10 cellular contexts compared by ENCODE assay signal in genomic region chrX:101219840-101220191, GRCh38. TPM values are rescaled to one million over a fixed set of nuclear protein-coding genes. Genes with fewer than 3 reads are reported as not detected.
A peak's percentile ranks its signal among the peaks of the same experiment; 100 is the strongest.
DNase-seq lines count a peak whose midpoint lies in the region; ATAC-seq and TF ChIP-seq lines count a peak whose summit lies in the region.
"Had no signal": no experiment of that assay in that cellular context is flagged by ENCODE, and none has a peak within 500 bp of the region (broad histone marks: within the 10 kb centered on the region; RNA-seq: fewer than 3 reads in every experiment).

No MANE protein-coding gene starts in this region.

- no peak for TF ChIP-seq CTCF in WI38 (IDR thresholded peaks at IDR 0.05; ENCODE audit: low read depth, low read length)

- ATAC-seq in left ventricle myocardium superior (no peak), HG02885 (IDR thresholded peaks at IDR 0.05; ENCODE audit: poor library complexity, unreplicated experiment) (no peak)

- peaks cover 13% of the 10 kb centered on the region for H3K4me1 Mint-ChIP-seq in activated naive CD4-positive, alpha-beta T cell treated with anti-CD3 and anti-CD28 coated beads for 36 hours (ENCODE audit: low read depth)
- H3K4me1 Mint-ChIP-seq in activated naive CD4-positive, alpha-beta T cell treated with anti-CD3 and anti-CD28 coated beads, Interleukin-2, amount 10 ng/mL, durations not matched to agents 7 days and 5 days = no peaks in the 10 kb centered on the region
- H3K4me1 Mint-ChIP-seq: central memory CD8-positive, alpha-beta T cell had no signal

- CTCF ChIA-PET in activated naive CD4-positive, alpha-beta T cell treated with anti-CD3 and anti-CD28 coated beads for 36 hours (lab: Charles Lee) = no interaction called here
- CTCF ChIA-PET in activated naive CD4-positive, alpha-beta T cell treated with anti-CD3 and anti-CD28 coated beads, Interleukin-2, amount 10 ng/mL, durations not matched to agents 7 days and 5 days (lab: Charles Lee) = interaction anchor here (0.6 kb wide), 1 partner anchor 534 kb away, joined by 3 read pairs; no protein-coding TSS in a partner anchor

- H3K4me2 ChIP-seq in skeletal muscle satellite cell (ENCODE audit: low read length) = peak overlapping the region; percentile 69

- H3K4me3 ChIP-seq in WI38 (ENCODE audit: low read depth, low read length) (peak overlapping the region; percentile 50), skeletal muscle satellite cell (ENCODE audit: low read length) (peak overlapping the region; percentile 43)

- H3K36me3 ChIP-seq in skeletal muscle satellite cell (ENCODE audit: insufficient read depth, low read length) = no peaks in the 10 kb centered on the region

- no peaks in the 10 kb centered on the region for H3K9me3 Mint-ChIP-seq in activated naive CD4-positive, alpha-beta T cell treated with anti-CD3 and anti-CD28 coated beads for 36 hours
- no peaks in the 10 kb centered on the region for H3K9me3 Mint-ChIP-seq in activated naive CD4-positive, alpha-beta T cell treated with anti-CD3 and anti-CD28 coated beads, Interleukin-2, amount 10 ng/mL, durations not matched to agents 7 days and 5 days
- H3K9me3 Mint-ChIP-seq: central memory CD8-positive, alpha-beta T cell had no signal

- peak overlapping the region; percentile 59 for H3K9ac ChIP-seq in skeletal muscle satellite cell (ENCODE audit: low read depth, low read length)

- no peaks in the 10 kb centered on the region for H3K27me3 Mint-ChIP-seq in activated naive CD4-positive, alpha-beta T cell treated with anti-CD3 and anti-CD28 coated beads for 36 hours (ENCODE audit: low read depth)
- peaks cover 3% of the 10 kb centered on the region for H3K27me3 Mint-ChIP-seq in activated naive CD4-positive, alpha-beta T cell treated with anti-CD3 and anti-CD28 coated beads, Interleukin-2, amount 10 ng/mL, durations not matched to agents 7 days and 5 days
- H3K27me3 Mint-ChIP-seq: central memory CD8-positive, alpha-beta T cell had no signal

- H3K4me3 Mint-ChIP-seq in activated naive CD4-positive, alpha-beta T cell treated with anti-CD3 and anti-CD28 coated beads for 36 hours = no peak overlapping the region
- no peak overlapping the region for H3K4me3 Mint-ChIP-seq in activated naive CD4-positive, alpha-beta T cell treated with anti-CD3 and anti-CD28 coated beads, Interleukin-2, amount 10 ng/mL, durations not matched to agents 7 days and 5 days
- H3K4me3 Mint-ChIP-seq: central memory CD8-positive, alpha-beta T cell had no signal

- H3K27me3 ChIP-seq in skeletal muscle satellite cell (ENCODE audit: control insufficient read depth, insufficient read depth, low read length) = no peaks in the 10 kb centered on the region

- peaks cover 16% of the 10 kb centered on the region for H3K4me1 ChIP-seq in skeletal muscle satellite cell (ENCODE audit: control insufficient read depth, insufficient read depth, low read length)

- H3K27ac Mint-ChIP-seq in activated naive CD4-positive, alpha-beta T cell treated with anti-CD3 and anti-CD28 coated beads for 36 hours = no peak overlapping the region
- no peak overlapping the region for H3K27ac Mint-ChIP-seq in activated naive CD4-positive, alpha-beta T cell treated with anti-CD3 and anti-CD28 coated beads, Interleukin-2, amount 10 ng/mL, durations not matched to agents 7 days and 5 days

- H3K9me3 ChIP-seq in skeletal muscle satellite cell (replicated peaks; ENCODE audit: low read length) = no peaks in the 10 kb centered on the region

- intact Hi-C loops in activated naive CD4-positive, alpha-beta T cell treated with anti-CD3 and anti-CD28 coated beads for 36 hours (cut with micrococcal nuclease) = no loop called here
- intact Hi-C loops in head of caudate nucleus (cut with DNase I) (no loop called here), left ventricle myocardium superior (cut with micrococcal nuclease) (no loop called here)

- DNase-seq in activated naive CD4-positive, alpha-beta T cell treated with anti-CD3 and anti-CD28 coated beads for 36 hours = peak; percentile 10
- DNase-seq in activated naive CD4-positive, alpha-beta T cell treated with anti-CD3 and anti-CD28 coated beads, Interleukin-2, amount 10 ng/mL, durations not matched to agents 7 days and 5 days = no peak
- peak in 37 of 42 donors; percentile 2 to 72 (median 26) for DNase-seq in head of caudate nucleus
- no peak for DNase-seq in NCI-H187 (lab: John Stamatoyannopoulos, UW)
- DNase-seq in left ventricle myocardium superior = no peak
- DNase-seq: C1 segment of cervical spinal cord had no signal

- no peaks in the 10 kb centered on the region for H3K36me3 Mint-ChIP-seq in activated naive CD4-positive, alpha-beta T cell treated with anti-CD3 and anti-CD28 coated beads for 36 hours (ENCODE audit: low read depth)
- H3K36me3 Mint-ChIP-seq in activated naive CD4-positive, alpha-beta T cell treated with anti-CD3 and anti-CD28 coated beads, Interleukin-2, amount 10 ng/mL, durations not matched to agents 7 days and 5 days = no peaks in the 10 kb centered on the region

RNA-seq across cellular contexts. Expression of gene DRP2, which starts 0.2 kb away (rescaled TPM):
- under 1 TPM; 0.41 to 0.47 TPM for total RNA-seq in activated naive CD4-positive, alpha-beta T cell treated with anti-CD3 and anti-CD28 coated beads for 36 hours
- total RNA-seq in skeletal muscle satellite cell (2012; rRNA removed) = 0.66 and 0.76 TPM in 2 replicates
- 0.05 TPM for total RNA-seq in left ventricle myocardium superior

Comparison
In these comparisons a context has a peak if more than half of its experiments do, and no peak if none do; other contexts are left out.
1. DNase-seq: peak in activated naive CD4-positive, alpha-beta T cell treated with anti-CD3 and anti-CD28 coated beads for 36 hours (single experiment) and head of caudate nucleus (37 of 42); none in activated naive CD4-positive, alpha-beta T cell treated with anti-CD3 and anti-CD28 coated beads, Interleukin-2, amount 10 ng/mL, durations not matched to agents 7 days and 5 days (single experiment), NCI-H187 (0 of 2) and left ventricle myocardium superior (single experiment).